Comparison of ENCODE assay signal across 14 cellular contexts in genomic region chr2:235098273-235098672, GRCh38.
DNase-seq lines count a peak whose midpoint lies in the region; ATAC-seq and TF ChIP-seq lines count a peak whose summit lies in the region.
"Had no signal": no experiment of that assay in that cellular context is flagged by ENCODE, and none has a peak within 500 bp of the region (broad histone marks: within the 10 kb centered on the region; RNA-seq: fewer than 3 reads in every experiment).

No MANE protein-coding gene starts in this region.

- peaks cover 4% of the 10 kb centered on the region for H3K27me3 ChIP-seq in left ventricle myocardium inferior (ENCODE audit: low read depth)
- H3K27me3 ChIP-seq: hepatocyte had no signal

- TF ChIP-seq CTCF in left ventricle myocardium inferior (IDR thresholded peaks at IDR 0.05; ENCODE audit: borderline replicate concordance): no peak

- DNase-seq in A172 (ENCODE audit: low spot score) (peak; percentile 19), DMS53 (lab: John Stamatoyannopoulos, UW) (peak; percentile 82), NCI-H2029 treated with DMSO at 0.1 percent for 48 hours (lab: John Stamatoyannopoulos, UW) (peak; percentile 42), T-helper 17 cell (no peak), left ventricle myocardium inferior (no peak), NOMO-1 treated with DMSO at 0.1 percent for 48 hours (lab: John Stamatoyannopoulos, UW; ENCODE audit: unreplicated experiment) (no peak), Right ventricle myocardium inferior (ENCODE audit: missing footprints) (no peak)
- DNase-seq: activated gamma-delta T cell treated with Interleukin-2 at 50 U/mL for 16 hours; dorsolateral prefrontal cortex; posterior cingulate gyrus; stimulated activated CD4-positive, alpha-beta T cell treated with anti-CD3 and anti-CD28 coated beads, Interleukin-15, amount 100 ng/mL, for 24 hours had no signal

- H3K27ac ChIP-seq in left ventricle myocardium inferior (replicated peaks): no peak overlapping the region
- H3K27ac ChIP-seq: dorsolateral prefrontal cortex, hepatocyte had no signal

- H3K4me3 Mint-ChIP-seq in T-helper 17 cell: peak overlapping the region; percentile 58

- intact Hi-C loops in left ventricle myocardium inferior (cut with micrococcal nuclease): no loop called here
- intact Hi-C loops in Right ventricle myocardium inferior (cut with DNase I): no loop called here

- ATAC-seq in T-helper 17 cell: no peak
- ATAC-seq in HG02840 (IDR thresholded peaks at IDR 0.05; ENCODE audit: low FRiP score, unreplicated experiment): no peak
- ATAC-seq in Right ventricle myocardium inferior: no peak
- ATAC-seq: left lobe of liver had no signal

- no peaks in the 10 kb centered on the region for H3K36me3 Mint-ChIP-seq in T-helper 17 cell (ENCODE audit: low read depth)

- no peaks in the 10 kb centered on the region for H3K4me1 Mint-ChIP-seq in T-helper 17 cell

- H3K36me3 ChIP-seq in left ventricle myocardium inferior: no peaks in the 10 kb centered on the region

- no peak overlapping the region for H3K4me3 ChIP-seq in left ventricle myocardium inferior
- H3K4me3 ChIP-seq: dorsolateral prefrontal cortex, hepatocyte had no signal

- H3K27ac Mint-ChIP-seq in T-helper 17 cell: peak overlapping the region; percentile 16

- peaks cover 66% of the 10 kb centered on the region for H3K27me3 Mint-ChIP-seq in T-helper 17 cell

- H3K4me1 ChIP-seq in left ventricle myocardium inferior: peaks cover 5% of the 10 kb centered on the region

- H3K9me3 ChIP-seq in T-helper 17 cell (ENCODE audit: control insufficient read depth, low read length, poor library complexity, severe bottlenecking) (no peaks in the 10 kb centered on the region), left ventricle myocardium inferior (replicated peaks) (no peaks in the 10 kb centered on the region)

Comparison
In these comparisons a context has a peak if more than half of its experiments do, and no peak if none do; other contexts are left out.
1. DNase-seq: peak in A172 (single experiment), DMS53 (single experiment) and NCI-H2029 treated with DMSO at 0.1 percent for 48 hours (single experiment); none in T-helper 17 cell (0 of 3), left ventricle myocardium inferior (single experiment), NOMO-1 treated with DMSO at 0.1 percent for 48 hours (single experiment) and Right ventricle myocardium inferior (single experiment).